Comparison of ENCODE assay signal across 21 cellular contexts in genomic region chr7:6158424-6159096, GRCh38. TPM values are rescaled to one million over a fixed set of nuclear protein-coding genes. Genes with fewer than 3 reads are reported as not detected.
DNase-seq lines count a peak whose midpoint lies in the region; ATAC-seq, FAIRE-seq and TF ChIP-seq lines count a peak whose summit lies in the region.
"Had no signal": no experiment of that assay in that cellular context is flagged by ENCODE, and none has a peak within 500 bp of the region (broad histone marks: within the 10 kb centered on the region; RNA-seq: fewer than 3 reads in every experiment).

No MANE protein-coding gene starts in this region.

- H3K9me3 Mint-ChIP-seq in glutamatergic neuron (ENCODE audit: unreplicated experiment), result peaks cover 2% of the 10 kb centered on the region
- no peaks in the 10 kb centered on the region for H3K9me3 Mint-ChIP-seq in activated T-cell treated with anti-CD3 and anti-CD28 coated beads, Interleukin-2, amount 50 U/mL, for 4 hours
- H3K9me3 Mint-ChIP-seq: central memory CD8-positive, alpha-beta T cell had no signal

- H3K36me3 Mint-ChIP-seq in T-helper 17 cell (ENCODE audit: low read depth) (peaks cover 4% of the 10 kb centered on the region), glutamatergic neuron (ENCODE audit: unreplicated experiment) (no peaks in the 10 kb centered on the region)
- peaks cover 39% of the 10 kb centered on the region for H3K36me3 Mint-ChIP-seq in activated T-cell treated with anti-CD3 and anti-CD28 coated beads, Interleukin-2, amount 50 U/mL, for 4 hours (ENCODE audit: insufficient read depth)

- no peak for ATAC-seq in T-helper 17 cell
- no peak for ATAC-seq in activated T-cell treated with anti-CD3 and anti-CD28 coated beads, Interleukin-2, amount 50 U/mL, for 4 hours
- ATAC-seq: esophagus mucosa, gastroesophageal sphincter, left colon, PC-3 had no signal

- H3K4me3 Mint-ChIP-seq in T-helper 17 cell (peak overlapping the region; percentile 45), glutamatergic neuron (ENCODE audit: unreplicated experiment) (no peak overlapping the region)
- no peak overlapping the region for H3K4me3 Mint-ChIP-seq in activated T-cell treated with anti-CD3 and anti-CD28 coated beads, Interleukin-2, amount 50 U/mL, for 4 hours
- H3K4me3 Mint-ChIP-seq: central memory CD8-positive, alpha-beta T cell had no signal

- no peak for TF ChIP-seq CTCF in glutamatergic neuron (IDR thresholded peaks at IDR 0.05; ENCODE audit: partially characterized antibody, unreplicated experiment)

- TF ChIP-seq POLR2A in GM12891 (IDR thresholded peaks at IDR 0.05; ENCODE audit: low read depth, low read length), result no peak

- peaks cover 17% of the 10 kb centered on the region for H3K4me1 Mint-ChIP-seq in T-helper 17 cell
- H3K4me1 Mint-ChIP-seq in glutamatergic neuron (ENCODE audit: low read depth, unreplicated experiment), result peaks cover 37% of the 10 kb centered on the region
- no peaks in the 10 kb centered on the region for H3K4me1 Mint-ChIP-seq in activated T-cell treated with anti-CD3 and anti-CD28 coated beads, Interleukin-2, amount 50 U/mL, for 4 hours (ENCODE audit: low read depth)
- H3K4me1 Mint-ChIP-seq: central memory CD8-positive, alpha-beta T cell had no signal

- H3K27me3 Mint-ChIP-seq in T-helper 17 cell (no peaks in the 10 kb centered on the region), glutamatergic neuron (ENCODE audit: unreplicated experiment) (peaks cover 3% of the 10 kb centered on the region)
- H3K27me3 Mint-ChIP-seq in activated T-cell treated with anti-CD3 and anti-CD28 coated beads, Interleukin-2, amount 50 U/mL, for 4 hours (ENCODE audit: low read depth), result no peaks in the 10 kb centered on the region
- H3K27me3 Mint-ChIP-seq: central memory CD8-positive, alpha-beta T cell had no signal

- H3K27ac Mint-ChIP-seq in T-helper 17 cell (peak overlapping the region; percentile 59), glutamatergic neuron (ENCODE audit: unreplicated experiment) (peak overlapping the region; percentile 59)

- DNase-seq in Ammon's horn (ENCODE audit: low spot score), result peak; percentile 63
- DNase-seq in T-helper 17 cell, result no peak
- DNase-seq in glutamatergic neuron, result no peak
- peak; percentile 53 for DNase-seq in pons (ENCODE audit: low spot score)
- no peak for DNase-seq in SIG-M5 (lab: John Stamatoyannopoulos, UW)
- DNase-seq in activated T-cell treated with anti-CD3 and anti-CD28 coated beads, Interleukin-2, amount 50 U/mL, for 4 hours, result no peak
- no peak for DNase-seq in NCI-H524 treated with DMSO at 0.1 percent for 48 hours (lab: John Stamatoyannopoulos, UW)
- no peak for DNase-seq in GM12891 (ENCODE audit: insufficient read length, low spot score)
- DNase-seq: activated CD4-positive, alpha-beta T cell treated with anti-CD3 and anti-CD28 coated beads, Interleukin-2, amount 50 U/mL, for 48 hours; activated gamma-delta T cell treated with Interleukin-2 at 50 U/mL for 16 hours; effector CD8-positive, alpha-beta T cell; left colon; NCI-H1436 treated with DMSO at 0.1 percent for 48 hours; NCI-H2171; NCI-H774; PC-3; WERI-Rb-1 had no signal

- no peak for FAIRE-seq in GM12891 (lab: Jason Lieb, UNC)

- no peaks in the 10 kb centered on the region for H3K9me3 ChIP-seq in T-helper 17 cell (ENCODE audit: control insufficient read depth, low read length, poor library complexity, severe bottlenecking)
- H3K9me3 ChIP-seq: gastroesophageal sphincter, SJSA1 had no signal

TF ChIP-seq in GM12891, 5 proteins besides CTCF, POLR2A, EP300 and RAD21:
- TF ChIP-seq PAX5 (IDR thresholded peaks at IDR 0.05; ENCODE audit: insufficient read depth, low read length, severe bottlenecking), result no peak
- TF ChIP-seq POU2F2 (IDR thresholded peaks at IDR 0.05; ENCODE audit: low read depth, low read length), result no peak
- TF ChIP-seq POLR2AphosphoS5 (IDR thresholded peaks at IDR 0.05; ENCODE audit: low read depth, low read length), result no peak
- TF ChIP-seq SPI1 (IDR thresholded peaks at IDR 0.05; ENCODE audit: low read depth, low read length), result no peak
- TF ChIP-seq TAF1 (IDR thresholded peaks at IDR 0.05; ENCODE audit: low read depth, low read length), result no peak

RNA-seq across cellular contexts. Expression of gene USP42, which starts 53.8 kb away (rescaled TPM):
- 10 to 100 TPM; 33.9 to 35.1 TPM for total RNA-seq in T-helper 17 cell
- total RNA-seq in glutamatergic neuron (ENCODE audit: unreplicated experiment), result 16.6 TPM
- 10 to 100 TPM; 15.1 to 16.6 (median 15.5) TPM for total RNA-seq in activated T-cell treated with anti-CD3 and anti-CD28 coated beads, Interleukin-2, amount 50 U/mL, for 4 hours
- 2.7 TPM for polyA plus RNA-seq in GM12891 (2012; ENCODE audit: low read depth, missing spikeins)

Comparison
In these comparisons a context has a peak if more than half of its experiments do, and no peak if none do; other contexts are left out.
1. DNase-seq: peak in Ammon's horn (single experiment) and pons (single experiment); none in T-helper 17 cell (0 of 3), glutamatergic neuron (single experiment), SIG-M5 (single experiment), activated T-cell treated with anti-CD3 and anti-CD28 coated beads, Interleukin-2, amount 50 U/mL, for 4 hours (single experiment), NCI-H524 treated with DMSO at 0.1 percent for 48 hours (single experiment) and GM12891 (single experiment).